Comparison of ENCODE assay signal across 1 cellular context in the genomic region with DNA sequence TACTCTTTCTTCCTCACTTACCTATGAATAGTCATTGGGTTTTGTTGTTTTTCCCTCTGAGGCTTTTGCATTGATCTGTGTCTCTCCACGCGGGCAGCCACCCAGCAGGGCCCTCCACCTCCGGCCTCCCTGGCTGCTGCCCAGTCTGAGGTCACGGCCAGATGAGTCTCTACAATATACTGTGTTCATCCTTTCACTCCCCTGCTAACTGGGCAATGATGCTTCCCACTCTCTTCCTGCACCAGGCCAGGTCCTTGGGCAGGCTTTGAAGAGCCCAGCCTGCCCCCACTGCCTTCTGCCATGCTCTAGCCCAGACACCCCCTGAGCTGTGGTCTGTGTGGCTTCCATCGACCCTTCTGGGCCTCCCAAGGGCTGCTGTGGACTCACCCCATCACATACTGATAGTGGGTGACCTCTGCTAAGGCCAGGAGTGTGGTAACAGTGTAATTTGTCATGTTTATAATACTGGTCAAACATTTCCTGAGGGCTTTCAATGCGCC.
TF ChIP-seq lines count a peak whose summit lies in the region.

No MANE protein-coding gene starts in this region.

TF ChIP-seq in endothelial cell of umbilical vein, 7 proteins besides CTCF, POLR2A, EP300 and RAD21:
- TF ChIP-seq JUN (IDR thresholded peaks at IDR 0.05; ENCODE audit: borderline replicate concordance, insufficient read depth, insufficient read length, low read depth) (no peak), FOS (IDR thresholded peaks at IDR 0.05; ENCODE audit: borderline replicate concordance, insufficient read depth, low read length) (no peak), POLR2AphosphoS5 (IDR thresholded peaks at IDR 0.05; ENCODE audit: insufficient read depth, low read depth, low read length) (no peak), EZH2 (IDR thresholded peaks at IDR 0.05; ENCODE audit: borderline replicate concordance, low read depth, low read length, severe bottlenecking) (no peak), GATA2 (IDR thresholded peaks at IDR 0.05; ENCODE audit: insufficient read depth, insufficient read length, low read depth, low read length) (no peak), MYC (IDR thresholded peaks at IDR 0.05; ENCODE audit: low read depth, low read length) (no peak)
- TF ChIP-seq, protein P1, sequence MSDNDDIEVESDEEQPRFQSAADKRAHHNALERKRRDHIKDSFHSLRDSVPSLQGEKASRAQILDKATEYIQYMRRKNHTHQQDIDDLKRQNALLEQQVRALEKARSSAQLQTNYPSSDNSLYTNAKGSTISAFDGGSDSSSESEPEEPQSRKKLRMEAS (IDR thresholded peaks at IDR 0.05; ENCODE audit: insufficient read depth, insufficient read length): no peak
